26 cellular contexts compared by ENCODE assay signal in genomic region chr10:3499120-3499519, GRCh38.
DNase-seq lines count a peak whose midpoint lies in the region; ATAC-seq and TF ChIP-seq lines count a peak whose summit lies in the region.
"Had no signal": no experiment of that assay in that cellular context is flagged by ENCODE, and none has a peak within 500 bp of the region (broad histone marks: within the 10 kb centered on the region; RNA-seq: fewer than 3 reads in every experiment).

No MANE protein-coding gene starts in this region.

- H3K27ac ChIP-seq in SJSA1 (no peak overlapping the region), psoas muscle (no peak overlapping the region), substantia nigra (ENCODE audit: low read depth, low read length, poor library complexity, severe bottlenecking) (no peak overlapping the region)
- H3K27ac ChIP-seq: WERI-Rb-1 had no signal

- H3K27me3 Mint-ChIP-seq in Caco-2 (ENCODE audit: insufficient read depth, unreplicated experiment), result peaks cover 5% of the 10 kb centered on the region

- H3K36me3 Mint-ChIP-seq in Caco-2 (ENCODE audit: insufficient read depth, unreplicated experiment), result no peaks in the 10 kb centered on the region
- H3K36me3 Mint-ChIP-seq: activated CD4-positive, alpha-beta memory T cell treated with anti-CD3 and anti-CD28 coated beads for 36 hours; CD8-positive, alpha-beta T cell; memory B cell; natural killer cell treated with Interleukin-12 subunit alpha and Interleukin-12 subunit beta and Interleukin-15 and Interleukin-18, amount 100 ng/mL, for 72 hours; T-cell had no signal

- peaks cover 32% of the 10 kb centered on the region for H3K4me1 Mint-ChIP-seq in Caco-2 (ENCODE audit: low read depth, unreplicated experiment)
- H3K4me1 Mint-ChIP-seq: memory B cell, T-cell had no signal

- H3K27ac Mint-ChIP-seq in Caco-2 (ENCODE audit: unreplicated experiment), result peak overlapping the region; percentile 20
- H3K27ac Mint-ChIP-seq: activated CD4-positive, alpha-beta memory T cell treated with anti-CD3 and anti-CD28 coated beads for 36 hours; CD8-positive, alpha-beta T cell; memory B cell; natural killer cell treated with Interleukin-12 subunit alpha and Interleukin-12 subunit beta and Interleukin-15 and Interleukin-18, amount 100 ng/mL, for 72 hours; progenitor cell of endocrine pancreas; T-cell had no signal

- no peak overlapping the region for H3K4me3 Mint-ChIP-seq in Caco-2 (ENCODE audit: unreplicated experiment)
- H3K4me3 Mint-ChIP-seq: activated CD4-positive, alpha-beta memory T cell treated with anti-CD3 and anti-CD28 coated beads for 36 hours; CD8-positive, alpha-beta T cell; memory B cell; natural killer cell treated with Interleukin-12 subunit alpha and Interleukin-12 subunit beta and Interleukin-15 and Interleukin-18, amount 100 ng/mL, for 72 hours; T-cell had no signal

- WGBS in psoas muscle, 3 donors, result 28 to 44% (median 34%) methylated on average over 4 of the region's 4 CpGs

- POLR2A ChIA-PET in Caco-2 (lab: Charles Lee), result no interaction called here

- CTCF ChIA-PET in Caco-2 (lab: Charles Lee), result no interaction called here

- intact Hi-C loops in Caco-2 (cut with micrococcal nuclease; ENCODE audit: unreplicated experiment), result no loop called here
- intact Hi-C loops in psoas muscle (cut with DNase I), result loop anchor here in 1 of 2 donors (2.0 kb wide), 1 partner anchor 30 kb away; no protein-coding TSS in a partner anchor

- peak in 3 of 4 donors; percentile 36 to 64 (median 55) for ATAC-seq in psoas muscle
- ATAC-seq: CD8-positive, alpha-beta T cell; natural killer cell treated with Interleukin-12 subunit alpha and Interleukin-12 subunit beta and Interleukin-15 and Interleukin-18, amount 100 ng/mL, for 72 hours; T-cell had no signal

- BruUV-seq in Caco-2 (replicated peaks; lab: Mats Ljungman, UMichigan), result no TSS peak

- H3K36me3 ChIP-seq in Caco-2 (ENCODE audit: control insufficient read depth, insufficient read depth, low read length) (no peaks in the 10 kb centered on the region), SJSA1 (no peaks in the 10 kb centered on the region), psoas muscle (ENCODE audit: insufficient read depth in 1 of 2, low read depth in 1 of 2) (no peaks in the 10 kb centered on the region)
- H3K36me3 ChIP-seq: thoracic aorta, WERI-Rb-1 had no signal

- H3K4me3 ChIP-seq in Caco-2 (ENCODE audit: low read depth, low read length), result no peak overlapping the region
- H3K4me3 ChIP-seq in SJSA1, result no peak overlapping the region
- no peak overlapping the region for H3K4me3 ChIP-seq in fibroblast of pulmonary artery (replicated peaks; ENCODE audit: low read depth, low read length)
- H3K4me3 ChIP-seq in psoas muscle, result no peak overlapping the region
- H3K4me3 ChIP-seq: dorsolateral prefrontal cortex, thoracic aorta had no signal

- H3K27me3 ChIP-seq in Caco-2 (replicated peaks; ENCODE audit: control insufficient read depth, insufficient read depth, low read length) (no peaks in the 10 kb centered on the region), SJSA1 (replicated peaks) (no peaks in the 10 kb centered on the region), psoas muscle (ENCODE audit: insufficient read depth in 3 of 3, low read length in 2 of 3) (no peaks in the 10 kb centered on the region)
- H3K27me3 ChIP-seq: dorsolateral prefrontal cortex had no signal

- no peak for TF ChIP-seq CTCF in Caco-2 (IDR thresholded peaks at IDR 0.05; ENCODE audit: insufficient read depth in 1 of 2, low read depth in 1 of 2, low read length in 1 of 2, severe bottlenecking in 1 of 2, unreplicated experiment in 1 of 2)
- TF ChIP-seq CTCF in fibroblast of pulmonary artery (IDR thresholded peaks at IDR 0.05; ENCODE audit: low read length, missing control alignments), result no peak
- TF ChIP-seq CTCF in psoas muscle (IDR thresholded peaks at IDR 0.05), result no peak

- no peaks in the 10 kb centered on the region for H3K9me3 Mint-ChIP-seq in Caco-2 (ENCODE audit: unreplicated experiment)
- H3K9me3 Mint-ChIP-seq: activated CD4-positive, alpha-beta memory T cell treated with anti-CD3 and anti-CD28 coated beads for 36 hours; CD8-positive, alpha-beta T cell; memory B cell; natural killer cell treated with Interleukin-12 subunit alpha and Interleukin-12 subunit beta and Interleukin-15 and Interleukin-18, amount 100 ng/mL, for 72 hours; T-cell had no signal

- H3K4me1 ChIP-seq in Caco-2 (peaks cover 15% of the 10 kb centered on the region), SJSA1 (replicated peaks) (peaks cover 20% of the 10 kb centered on the region), psoas muscle (peaks cover 27% of the 10 kb centered on the region)

- H3K9me3 ChIP-seq in Caco-2 (no peaks in the 10 kb centered on the region), SJSA1 (replicated peaks) (no peaks in the 10 kb centered on the region), psoas muscle (no peaks in the 10 kb centered on the region)
- H3K9me3 ChIP-seq: thoracic aorta had no signal

- DNase-seq in Caco-2, result no peak
- DNase-seq in SJSA1 (ENCODE audit: low read depth in 1 of 2, low spot score in 2 of 2), result peak; percentile 16 to 73
- peak; percentile 41 for DNase-seq in fibroblast of pulmonary artery (ENCODE audit: low read depth)
- no peak for DNase-seq in psoas muscle
- no peak for DNase-seq in substantia nigra (lab: John Stamatoyannopoulos, UW)
- no peak for DNase-seq in activated CD8-positive, alpha-beta memory T cell treated with anti-CD3 and anti-CD28 coated beads, Interleukin-2, amount 50 U/mL, for 4 hours
- DNase-seq in NCI-H1092 (lab: John Stamatoyannopoulos, UW), result no peak
- no peak for DNase-seq in activated CD4-positive, CD25-positive, alpha-beta regulatory T cell (lab: John Stamatoyannopoulos, UW)
- DNase-seq: activated CD4-positive, alpha-beta memory T cell treated with anti-CD3 and anti-CD28 coated beads for 36 hours; activated naive CD4-positive, alpha-beta T cell treated with anti-CD3 and anti-CD28 coated beads, Interleukin-2, amount 50 U/mL, for 16 hours; activated T-cell treated with anti-CD3 and anti-CD28 coated beads, Interleukin-2, amount 50 U/mL, for 1 hour; CD8-positive, alpha-beta T cell; dorsolateral prefrontal cortex; erythroblast; glutamatergic neuron; GOT3; MM.1S; NCI-H2029; NCI-H446; Right ventricle myocardium superior; T-cell; WERI-Rb-1 had no signal

Comparison
In these comparisons a context has a peak if more than half of its experiments do, and no peak if none do; other contexts are left out.
1. DNase-seq: peak in SJSA1 (2 of 2) and fibroblast of pulmonary artery (single experiment); none in Caco-2 (0 of 2), psoas muscle (0 of 2), substantia nigra (0 of 49), activated CD8-positive, alpha-beta memory T cell treated with anti-CD3 and anti-CD28 coated beads, Interleukin-2, amount 50 U/mL, for 4 hours (single experiment), NCI-H1092 (single experiment) and activated CD4-positive, CD25-positive, alpha-beta regulatory T cell (0 of 4).